ENCODE assay signal across 8 cellular contexts in genomic region chr15:78035319-78035718, GRCh38. TPM values are rescaled to one million over a fixed set of nuclear protein-coding genes. Genes with fewer than 3 reads are reported as not detected.
DNase-seq lines count a peak whose midpoint lies in the region; ATAC-seq and TF ChIP-seq lines count a peak whose summit lies in the region.

No MANE protein-coding gene starts in this region.

- H3K4me3 Mint-ChIP-seq in IgD-negative memory B cell (peak overlapping the region in 1 of 4 donors; percentile 82), endodermal cell (no peak overlapping the region)
- peak overlapping the region; percentile 75 for H3K4me3 Mint-ChIP-seq in activated CD4-positive, alpha-beta T cell treated with anti-CD3 and anti-CD28 coated beads, Interleukin-2, amount 10 ng/mL, durations not matched to agents 24 days and 14 days

- H3K36me3 ChIP-seq in skeletal muscle tissue (ENCODE audit: control insufficient read depth in 3 of 3, insufficient read depth in 3 of 3, low read length in 3 of 3) (peaks cover 4 to 5% (median 5%) of the 10 kb centered on the region in 3 donors), endodermal cell (ENCODE audit: control insufficient read depth, insufficient read depth, low read length) (no peaks in the 10 kb centered on the region)

- no peak for DNase-seq in activated CD4-positive, alpha-beta T cell treated with anti-CD3 and anti-CD28 coated beads, Interleukin-2, amount 10 ng/mL, durations not matched to agents 24 days and 14 days
- DNase-seq in glomerular endothelial cell (ENCODE audit: extremely low read depth, low read depth, low spot score) (peak; percentile 47), endodermal cell (no peak), germinal center (ENCODE audit: low spot score) (no peak)

- H3K9me3 Mint-ChIP-seq in IgD-negative memory B cell (no peaks in the 10 kb centered on the region), endodermal cell (no peaks in the 10 kb centered on the region)
- H3K9me3 Mint-ChIP-seq in activated CD4-positive, alpha-beta T cell treated with anti-CD3 and anti-CD28 coated beads, Interleukin-2, amount 10 ng/mL, durations not matched to agents 24 days and 14 days: no peaks in the 10 kb centered on the region

- H3K27ac ChIP-seq in skeletal muscle tissue (ENCODE audit: low read depth, low read length) (peak overlapping the region; percentile 72), endodermal cell (ENCODE audit: low read depth, low read length) (no peak overlapping the region)

- WGBS in endodermal cell (ENCODE audit: insufficient coverage in 1 of 2, insufficient read length in 1 of 2), 2 experiments: 85 to 100% methylated on average over 1 to 3 of the region's 4 CpGs

- H3K36me3 Mint-ChIP-seq in IgD-negative memory B cell (peaks cover 6% of the 10 kb centered on the region), endodermal cell (ENCODE audit: low read depth) (no peaks in the 10 kb centered on the region)
- peaks cover 40% of the 10 kb centered on the region for H3K36me3 Mint-ChIP-seq in activated CD4-positive, alpha-beta T cell treated with anti-CD3 and anti-CD28 coated beads, Interleukin-2, amount 10 ng/mL, durations not matched to agents 24 days and 14 days (ENCODE audit: low read depth)

- H3K4me3 ChIP-seq in skeletal muscle tissue (ENCODE audit: low read length in 3 of 3): no peak overlapping the region
- H3K4me3 ChIP-seq in endodermal cell (ENCODE audit: low read length): no peak overlapping the region

- peaks cover 20 to 42% (median 37%) of the 10 kb centered on the region in 3 donors for H3K4me1 ChIP-seq in skeletal muscle tissue (ENCODE audit: control insufficient read depth in 3 of 3, insufficient read depth in 3 of 3, low read length in 3 of 3)
- H3K4me1 ChIP-seq in endodermal cell (ENCODE audit: control insufficient read depth, insufficient read depth, low read length): no peaks in the 10 kb centered on the region

- H3K4me1 Mint-ChIP-seq in IgD-negative memory B cell: peaks cover 10 to 29% (median 28%) of the 10 kb centered on the region in 3 donors
- H3K4me1 Mint-ChIP-seq in activated CD4-positive, alpha-beta T cell treated with anti-CD3 and anti-CD28 coated beads, Interleukin-2, amount 10 ng/mL, durations not matched to agents 24 days and 14 days: peaks cover 78% of the 10 kb centered on the region
- no peaks in the 10 kb centered on the region for H3K4me1 Mint-ChIP-seq in endodermal cell

- peak overlapping the region in 1 of 3 donors; percentile 8 for H3K9ac ChIP-seq in skeletal muscle tissue (ENCODE audit: low read depth in 1 of 3, low read length in 3 of 3)
- no peak overlapping the region for H3K9ac ChIP-seq in endodermal cell (ENCODE audit: extremely low read depth, low read length, poor library complexity, severe bottlenecking)

- H3K9me3 ChIP-seq in skeletal muscle tissue (ENCODE audit: control insufficient read depth in 3 of 3, low read length in 3 of 3) (no peaks in the 10 kb centered on the region), endodermal cell (ENCODE audit: control insufficient read depth, low read length) (no peaks in the 10 kb centered on the region)

- H3K27ac Mint-ChIP-seq in IgD-negative memory B cell (peak overlapping the region in 2 of 3 donors; percentile 39 to 91), endodermal cell (no peak overlapping the region)
- peak overlapping the region; percentile 76 for H3K27ac Mint-ChIP-seq in activated CD4-positive, alpha-beta T cell treated with anti-CD3 and anti-CD28 coated beads, Interleukin-2, amount 10 ng/mL, durations not matched to agents 24 days and 14 days

- H3K27me3 ChIP-seq in skeletal muscle tissue (ENCODE audit: control insufficient read depth in 3 of 3, insufficient read depth in 3 of 3, low read length in 3 of 3) (no peaks in the 10 kb centered on the region), endodermal cell (ENCODE audit: control insufficient read depth, insufficient read depth, low read length, poor library complexity, severe bottlenecking) (no peaks in the 10 kb centered on the region)

- TF ChIP-seq CTCF in endodermal cell (conservative IDR thresholded peaks at IDR 0.05): no peak

- ATAC-seq in HG03097 (IDR thresholded peaks at IDR 0.05; ENCODE audit: low FRiP score, unreplicated experiment): no peak
- no peak for ATAC-seq in HG02642 (IDR thresholded peaks at IDR 0.05; ENCODE audit: poor library complexity, unreplicated experiment)

- intact Hi-C loops in activated CD4-positive, alpha-beta T cell treated with anti-CD3 and anti-CD28 coated beads, Interleukin-2, amount 10 ng/mL, durations not matched to agents 24 days and 14 days (cut with micrococcal nuclease): no loop called here

- H3K27me3 Mint-ChIP-seq in IgD-negative memory B cell (peaks cover 2% of the 10 kb centered on the region), endodermal cell (ENCODE audit: insufficient read depth) (no peaks in the 10 kb centered on the region)
- H3K27me3 Mint-ChIP-seq in activated CD4-positive, alpha-beta T cell treated with anti-CD3 and anti-CD28 coated beads, Interleukin-2, amount 10 ng/mL, durations not matched to agents 24 days and 14 days: no peaks in the 10 kb centered on the region

RNA-seq across cellular contexts. Expression of gene TBC1D2B, which starts 42.2 kb away (rescaled TPM):
- 1.7 TPM for polyA plus RNA-seq in IgD-negative memory B cell
- 56.8 and 62.3 TPM in 2 replicates for total RNA-seq in activated CD4-positive, alpha-beta T cell treated with anti-CD3 and anti-CD28 coated beads, Interleukin-2, amount 10 ng/mL, durations not matched to agents 24 days and 14 days
- total RNA-seq in glomerular endothelial cell (30.7 and 41.5 TPM in 2 replicates), skeletal muscle tissue (30.3 TPM), endodermal cell (10 to 100 TPM; 13.8 to 23.8 TPM)
- polyA plus RNA-seq in endodermal cell (2013, experiment 1 of 2): 10.7 TPM
- polyA plus RNA-seq in endodermal cell (2013, experiment 2 of 2): 12.9 TPM

RNA-seq across cellular contexts. Expression of gene SH2D7, which starts 57.0 kb away (rescaled TPM):
- polyA plus RNA-seq in IgD-negative memory B cell: not detected
- not detected in 2 replicates for total RNA-seq in activated CD4-positive, alpha-beta T cell treated with anti-CD3 and anti-CD28 coated beads, Interleukin-2, amount 10 ng/mL, durations not matched to agents 24 days and 14 days
- total RNA-seq in glomerular endothelial cell (not detected in 2 replicates), skeletal muscle tissue (not detected), endodermal cell (not detected)
- not detected for polyA plus RNA-seq in endodermal cell (2013, experiment 1 of 2)
- not detected for polyA plus RNA-seq in endodermal cell (2013, experiment 2 of 2)
